ENCODE assay signal across 17 cellular contexts in the genomic region with DNA sequence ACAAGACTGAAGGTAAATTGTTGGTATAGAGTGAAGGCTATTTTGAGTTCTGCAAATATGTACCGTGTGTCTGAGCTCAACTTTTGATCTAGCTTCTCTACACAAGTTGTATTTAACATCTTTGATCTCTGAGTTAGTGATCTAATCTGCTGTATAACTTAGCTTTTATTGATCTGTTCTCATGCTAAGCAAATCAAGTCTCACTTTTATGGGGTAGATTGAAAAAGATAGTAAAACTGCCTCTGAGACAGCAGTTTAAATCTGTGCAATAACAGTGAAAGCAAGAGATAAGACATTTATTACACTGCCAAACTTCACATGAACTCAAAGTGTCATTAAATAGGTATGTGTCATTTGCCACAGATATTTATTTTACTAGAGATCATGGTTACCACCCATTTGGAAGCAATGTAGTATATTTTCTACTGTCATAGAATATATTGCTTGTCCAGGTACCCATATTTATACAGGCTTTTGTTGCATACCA.
"Had no signal": no experiment of that assay in that cellular context is flagged by ENCODE, and none has a peak within 500 bp of the region (broad histone marks: within the 10 kb centered on the region; RNA-seq: fewer than 3 reads in every experiment).

No MANE protein-coding gene starts in this region.

- H3K36me3 ChIP-seq: thyroid gland had no signal

- DNase-seq: activated CD4-positive, alpha-beta T cell treated with anti-CD3 and anti-CD28 coated beads for 1 hour; activated CD4-positive, alpha-beta T cell treated with anti-CD3 and anti-CD28 coated beads, Interleukin-2, amount 50 U/mL, for 48 hours; activated effector memory CD4-positive, alpha-beta T cell treated with anti-CD3 and anti-CD28 coated beads, Interleukin-2, amount 50 U/mL, for 16 hours; activated T-cell treated with anti-CD3 and anti-CD28 coated beads, Interleukin-2, amount 50 U/mL, for 4 hours; amygdala; cerebellar nuclear complex; left cardiac atrium; naive thymus-derived CD8-positive, alpha-beta T cell; right cardiac atrium; small intestine; thyroid gland had no signal

- H3K27ac Mint-ChIP-seq: activated naive CD4-positive, alpha-beta T cell treated with anti-CD3 and anti-CD28 coated beads, Interleukin-2, amount 50 U/mL, for 72 hours; brain; dendritic cell treated with granulocyte-macrophage colony-stimulating factor and Interleukin-4, amounts not matched to agents 40 ng/mL and 50 ng/mL, for 4 days; naive thymus-derived CD8-positive, alpha-beta T cell; progenitor cell of endocrine pancreas; stimulated activated effector memory CD8-positive, alpha-beta T cell treated with anti-CD3 and anti-CD28 coated beads, Interleukin-12 subunit alpha, Interleukin-12 subunit beta, amount 100 ng/mL, for 72 hours had no signal

- H3K9me3 Mint-ChIP-seq: brain; dendritic cell treated with granulocyte-macrophage colony-stimulating factor and Interleukin-4, amounts not matched to agents 40 ng/mL and 50 ng/mL, for 4 days had no signal

- H3K27ac ChIP-seq: thyroid gland had no signal

- H3K4me3 ChIP-seq: lung, thyroid gland had no signal

- H3K4me3 Mint-ChIP-seq: activated T-cell treated with anti-CD3 and anti-CD28 coated beads, Interleukin-2, amount 50 U/mL, for 4 hours; brain; dendritic cell treated with granulocyte-macrophage colony-stimulating factor and Interleukin-4, amounts not matched to agents 40 ng/mL and 50 ng/mL, for 4 days; naive thymus-derived CD8-positive, alpha-beta T cell; stimulated activated effector memory CD8-positive, alpha-beta T cell treated with anti-CD3 and anti-CD28 coated beads, Interleukin-12 subunit alpha, Interleukin-12 subunit beta, amount 100 ng/mL, for 72 hours had no signal

- H3K27me3 ChIP-seq: thyroid gland had no signal

- H3K9me3 ChIP-seq: thyroid gland had no signal

- H3K4me1 ChIP-seq: thyroid gland had no signal

- H3K36me3 Mint-ChIP-seq: activated naive CD4-positive, alpha-beta T cell treated with anti-CD3 and anti-CD28 coated beads, Interleukin-2, amount 50 U/mL, for 72 hours; brain; naive thymus-derived CD8-positive, alpha-beta T cell; stimulated activated effector memory CD8-positive, alpha-beta T cell treated with anti-CD3 and anti-CD28 coated beads, Interleukin-12 subunit alpha, Interleukin-12 subunit beta, amount 100 ng/mL, for 72 hours had no signal

- ATAC-seq: activated naive CD4-positive, alpha-beta T cell treated with anti-CD3 and anti-CD28 coated beads, Interleukin-2, amount 50 U/mL, for 72 hours; activated T-cell treated with anti-CD3 and anti-CD28 coated beads, Interleukin-2, amount 50 U/mL, for 4 hours; left cardiac atrium; naive thymus-derived CD8-positive, alpha-beta T cell; right cardiac atrium; stimulated activated effector memory CD8-positive, alpha-beta T cell treated with anti-CD3 and anti-CD28 coated beads, Interleukin-12 subunit alpha, Interleukin-12 subunit beta, amount 100 ng/mL, for 72 hours had no signal

- H3K4me1 Mint-ChIP-seq: brain; naive thymus-derived CD8-positive, alpha-beta T cell; stimulated activated effector memory CD8-positive, alpha-beta T cell treated with anti-CD3 and anti-CD28 coated beads, Interleukin-12 subunit alpha, Interleukin-12 subunit beta, amount 100 ng/mL, for 72 hours had no signal

- H3K27me3 Mint-ChIP-seq: brain; dendritic cell treated with granulocyte-macrophage colony-stimulating factor and Interleukin-4, amounts not matched to agents 40 ng/mL and 50 ng/mL, for 4 days; naive thymus-derived CD8-positive, alpha-beta T cell; progenitor cell of endocrine pancreas had no signal
